Comparison of ENCODE assay signal across 8 cellular contexts in genomic region chr20:46402236-46402886, GRCh38. TPM values are rescaled to one million over a fixed set of nuclear protein-coding genes. Genes with fewer than 3 reads are reported as not detected.
DNase-seq lines count a peak whose midpoint lies in the region; ATAC-seq and TF ChIP-seq lines count a peak whose summit lies in the region.

No MANE protein-coding gene starts in this region.

- no peaks in the 10 kb centered on the region for H3K27me3 ChIP-seq in PC-9 (ENCODE audit: insufficient read depth, low read depth)
- H3K27me3 ChIP-seq in osteoblast (ENCODE audit: insufficient read depth, low read length) = no peaks in the 10 kb centered on the region

- H3K36me3 ChIP-seq in PC-9 (ENCODE audit: low read depth) (no peaks in the 10 kb centered on the region), osteoblast (ENCODE audit: insufficient read depth, low read length) (peaks cover 8% of the 10 kb centered on the region)

- no peak for ATAC-seq in effector memory CD8-positive, alpha-beta T cell (replicated peaks)

- no peaks in the 10 kb centered on the region for H4K20me1 ChIP-seq in PC-9 (ENCODE audit: insufficient read depth)
- peaks cover 14% of the 10 kb centered on the region for H4K20me1 ChIP-seq in osteoblast (ENCODE audit: insufficient read depth, low read length)

- H3K4me3 ChIP-seq in PC-9 (no peak overlapping the region), osteoblast (ENCODE audit: insufficient read depth, low read length) (no peak overlapping the region)

- POLR2A ChIA-PET in PC-9 (lab: Charles Lee; ENCODE audit: unreplicated experiment) = no interaction called here

- no peaks in the 10 kb centered on the region for H3K9me3 Mint-ChIP-seq in effector memory CD8-positive, alpha-beta T cell
- H3K9me3 Mint-ChIP-seq in nephron progenitor cell = no peaks in the 10 kb centered on the region

- no peak for TF ChIP-seq CTCF in PC-9 (conservative IDR thresholded peaks at IDR 0.05)
- no peak for TF ChIP-seq CTCF in osteoblast (IDR thresholded peaks at IDR 0.05; ENCODE audit: extremely low read depth, low read depth, low read length)
- no peak for TF ChIP-seq CTCF in nephron progenitor cell (IDR thresholded peaks at IDR 0.05)

- peaks cover 22% of the 10 kb centered on the region for H3K79me2 ChIP-seq in PC-9 (ENCODE audit: low read depth)
- peaks cover 66% of the 10 kb centered on the region for H3K79me2 ChIP-seq in osteoblast (ENCODE audit: insufficient read depth, low read length)

- H3F3A ChIP-seq in PC-9 (ENCODE audit: insufficient read depth, low read depth) = no peaks in the 10 kb centered on the region

- peaks cover 69 to 76% of the 10 kb centered on the region in 2 donors for H3K4me1 Mint-ChIP-seq in effector memory CD8-positive, alpha-beta T cell (ENCODE audit: low read depth in 2 of 2)
- peaks cover 56% of the 10 kb centered on the region for H3K4me1 Mint-ChIP-seq in nephron progenitor cell

- H3K4me1 ChIP-seq in PC-9 (replicated peaks; ENCODE audit: insufficient read depth) (peaks cover 23% of the 10 kb centered on the region), osteoblast (ENCODE audit: insufficient read depth, low read length) (peaks cover 44% of the 10 kb centered on the region)

- H3K27me3 Mint-ChIP-seq in effector memory CD8-positive, alpha-beta T cell = no peaks in the 10 kb centered on the region
- peaks cover 13% of the 10 kb centered on the region for H3K27me3 Mint-ChIP-seq in nephron progenitor cell (ENCODE audit: low read depth, poor library complexity)

- BruUV-seq in PC-9 (replicated peaks; lab: Mats Ljungman, UMichigan) = TSS peak; percentile 4

- no peak overlapping the region for H3K4me2 ChIP-seq in PC-9
- no peak overlapping the region for H3K4me2 ChIP-seq in osteoblast (ENCODE audit: insufficient read depth, low read length)

- intact Hi-C loops in PC-9 (cut with micrococcal nuclease; ENCODE audit: unreplicated experiment) = no loop called here

- H3K9me2 ChIP-seq in PC-9 (ENCODE audit: insufficient read depth) = no peaks in the 10 kb centered on the region

- peak overlapping the region; percentile 81 to 86 for H3K4me3 Mint-ChIP-seq in effector memory CD8-positive, alpha-beta T cell
- no peak overlapping the region for H3K4me3 Mint-ChIP-seq in nephron progenitor cell

- H3K9me3 ChIP-seq in PC-9 (ENCODE audit: insufficient read depth, low read depth) = no peaks in the 10 kb centered on the region
- H3K9me3 ChIP-seq in osteoblast (ENCODE audit: low read depth, low read length) = no peaks in the 10 kb centered on the region

- CTCF ChIA-PET in PC-9 (lab: Charles Lee) = no interaction called here

- H3K36me3 Mint-ChIP-seq in effector memory CD8-positive, alpha-beta T cell (ENCODE audit: insufficient read depth) = peaks cover 19% of the 10 kb centered on the region
- peaks cover 4% of the 10 kb centered on the region for H3K36me3 Mint-ChIP-seq in nephron progenitor cell (ENCODE audit: low read depth)

- no peak overlapping the region for H2AFZ ChIP-seq in PC-9
- no peak overlapping the region for H2AFZ ChIP-seq in osteoblast (ENCODE audit: low read length)

- peak overlapping the region; percentile 89 to 90 for H3K27ac Mint-ChIP-seq in effector memory CD8-positive, alpha-beta T cell
- no peak overlapping the region for H3K27ac Mint-ChIP-seq in nephron progenitor cell

- DNase-seq in AG20443 (ENCODE audit: low spot score) = peak; percentile 31
- no peak for DNase-seq in PC-9
- DNase-seq in effector memory CD8-positive, alpha-beta T cell = no peak
- DNase-seq in osteoblast (ENCODE audit: insufficient read length, low spot score, missing footprints) = peak; percentile 29
- no peak for DNase-seq in nephron progenitor cell
- DNase-seq in iPS-NIHi7 (ENCODE audit: extremely low spot score) = no peak
- no peak for DNase-seq in NCI-H510A (lab: John Stamatoyannopoulos, UW)
- no peak for DNase-seq in NCI-H1417 treated with DMSO at 0.1 percent for 48 hours (lab: John Stamatoyannopoulos, UW)

- H3K27ac ChIP-seq in PC-9 (no peak overlapping the region), osteoblast (ENCODE audit: low read depth, low read length) (peak overlapping the region; percentile 89)

RNA-seq across cellular contexts. Expression of gene ELMO2, which starts 4.1 kb away (rescaled TPM):
- total RNA-seq in PC-9 (2021) (29.4 and 32.1 TPM in 2 replicates), osteoblast (39.8 and 46.7 TPM in 2 replicates)

Comparison
In these comparisons a context has a peak if more than half of its experiments do, and no peak if none do; other contexts are left out.
1. DNase-seq: peak in AG20443 (single experiment) and osteoblast (single experiment); none in PC-9 (0 of 2), effector memory CD8-positive, alpha-beta T cell (0 of 3), nephron progenitor cell (single experiment), iPS-NIHi7 (single experiment), NCI-H510A (single experiment) and NCI-H1417 treated with DMSO at 0.1 percent for 48 hours (single experiment).